Comparison of ENCODE assay signal across 27 cellular contexts in the genomic region with DNA sequence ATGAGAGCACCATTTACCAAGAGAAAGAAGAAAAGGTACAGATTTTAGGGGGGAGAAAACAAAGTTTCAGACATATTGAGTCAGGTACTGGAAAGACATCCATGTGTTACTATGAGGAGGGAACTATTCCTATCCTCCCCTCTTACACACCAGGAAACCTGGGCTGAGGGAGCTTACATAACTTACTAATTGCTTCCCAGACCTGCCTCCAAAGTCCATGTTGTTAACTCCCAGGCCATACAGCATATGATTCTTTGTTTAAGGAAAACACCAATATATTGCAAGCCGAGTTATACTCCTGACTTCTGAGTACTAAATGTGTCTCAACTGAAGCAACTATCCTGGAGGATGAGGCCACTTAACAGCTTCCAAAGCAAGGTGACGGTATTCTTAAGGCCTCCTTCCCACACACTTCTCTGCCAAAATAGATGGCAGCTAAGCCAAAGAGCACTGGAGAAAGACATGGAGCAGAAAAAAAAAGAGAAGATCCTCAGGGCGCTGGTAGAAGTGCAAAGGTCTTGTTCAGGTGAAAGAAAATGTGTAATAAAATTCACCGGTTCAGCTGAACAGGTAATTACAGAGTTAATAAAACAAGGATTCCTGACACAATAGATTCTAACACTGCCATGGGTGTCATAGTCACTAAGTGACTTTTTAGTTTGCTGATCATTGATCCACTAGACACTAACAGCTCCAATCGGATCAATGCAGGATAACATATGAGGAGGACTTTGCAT.
DNase-seq lines count a peak whose midpoint lies in the region; ATAC-seq and TF ChIP-seq lines count a peak whose summit lies in the region.
"Had no signal": no experiment of that assay in that cellular context is flagged by ENCODE, and none has a peak within 500 bp of the region (broad histone marks: within the 10 kb centered on the region; RNA-seq: fewer than 3 reads in every experiment).

No MANE protein-coding gene starts in this region.

- H3K4me3 ChIP-seq in Karpas-422 (ENCODE audit: low read length) = no peak overlapping the region
- H3K4me3 ChIP-seq: GM23338 had no signal

- H3K4me1 Mint-ChIP-seq in activated CD8-positive, alpha-beta T cell treated with anti-CD3 and anti-CD28 coated beads for 36 hours (ENCODE audit: low read depth) = peaks cover 27% of the 10 kb centered on the region
- no peaks in the 10 kb centered on the region for H3K4me1 Mint-ChIP-seq in activated CD8-positive, alpha-beta T cell treated with anti-CD3 and anti-CD28 coated beads, Interleukin-2, amount 10 ng/mL, durations not matched to agents 7 days and 5 days (ENCODE audit: low read depth)
- H3K4me1 Mint-ChIP-seq in activated T-helper 17 cell treated with anti-CD3 and anti-CD28 coated beads, Interleukin-2, amount 50 U/mL, for 72 hours = peaks cover 29% of the 10 kb centered on the region
- peaks cover 62% of the 10 kb centered on the region for H3K4me1 Mint-ChIP-seq in mesothelial cell of epicardium
- H3K4me1 Mint-ChIP-seq in stimulated activated effector memory CD8-positive, alpha-beta T cell treated with anti-CD3 and anti-CD28 coated beads, Interleukin-12 subunit alpha, Interleukin-12 subunit beta, amount 100 ng/mL, for 72 hours = peaks cover 47% of the 10 kb centered on the region
- H3K4me1 Mint-ChIP-seq: CD14-positive monocyte, GM23338, H9 had no signal

- peaks cover 3% of the 10 kb centered on the region for H3K36me3 Mint-ChIP-seq in activated CD8-positive, alpha-beta T cell treated with anti-CD3 and anti-CD28 coated beads for 36 hours (ENCODE audit: low read depth)
- peaks cover 20% of the 10 kb centered on the region for H3K36me3 Mint-ChIP-seq in activated CD8-positive, alpha-beta T cell treated with anti-CD3 and anti-CD28 coated beads, Interleukin-2, amount 10 ng/mL, durations not matched to agents 7 days and 5 days (ENCODE audit: low read depth)
- H3K36me3 Mint-ChIP-seq in activated T-helper 17 cell treated with anti-CD3 and anti-CD28 coated beads, Interleukin-2, amount 50 U/mL, for 72 hours (ENCODE audit: low read depth) = peaks cover 51% of the 10 kb centered on the region
- H3K36me3 Mint-ChIP-seq in mesothelial cell of epicardium = no peaks in the 10 kb centered on the region
- H3K36me3 Mint-ChIP-seq in stimulated activated effector memory CD8-positive, alpha-beta T cell treated with anti-CD3 and anti-CD28 coated beads, Interleukin-12 subunit alpha, Interleukin-12 subunit beta, amount 100 ng/mL, for 72 hours = peaks cover 19% of the 10 kb centered on the region
- H3K36me3 Mint-ChIP-seq: CD14-positive monocyte had no signal

- H3K9me3 ChIP-seq in Karpas-422 (ENCODE audit: low read length) = no peaks in the 10 kb centered on the region
- H3K9me3 ChIP-seq: BE2C had no signal

- no peaks in the 10 kb centered on the region for H3K9me3 Mint-ChIP-seq in activated CD8-positive, alpha-beta T cell treated with anti-CD3 and anti-CD28 coated beads for 36 hours
- H3K9me3 Mint-ChIP-seq in activated CD8-positive, alpha-beta T cell treated with anti-CD3 and anti-CD28 coated beads, Interleukin-2, amount 10 ng/mL, durations not matched to agents 7 days and 5 days (ENCODE audit: insufficient read depth) = no peaks in the 10 kb centered on the region
- no peaks in the 10 kb centered on the region for H3K9me3 Mint-ChIP-seq in activated T-helper 17 cell treated with anti-CD3 and anti-CD28 coated beads, Interleukin-2, amount 50 U/mL, for 72 hours
- H3K9me3 Mint-ChIP-seq in mesothelial cell of epicardium = no peaks in the 10 kb centered on the region
- H3K9me3 Mint-ChIP-seq in stimulated activated effector memory CD8-positive, alpha-beta T cell treated with anti-CD3 and anti-CD28 coated beads, Interleukin-12 subunit alpha, Interleukin-12 subunit beta, amount 100 ng/mL, for 72 hours = no peaks in the 10 kb centered on the region
- H3K9me3 Mint-ChIP-seq: CD14-positive monocyte, GM23338, H9 had no signal

- DNase-seq in activated CD8-positive, alpha-beta T cell treated with anti-CD3 and anti-CD28 coated beads for 36 hours = no peak
- no peak for DNase-seq in activated CD8-positive, alpha-beta T cell treated with anti-CD3 and anti-CD28 coated beads, Interleukin-2, amount 10 ng/mL, durations not matched to agents 7 days and 5 days
- DNase-seq in mesothelial cell of epicardium (ENCODE audit: low spot score in 2 of 2, unreplicated experiment in 2 of 2) (no peak), Karpas-422 (no peak), NCI-H748 (lab: John Stamatoyannopoulos, UW; ENCODE audit: unreplicated experiment) (no peak), NCI-H69 (lab: John Stamatoyannopoulos, UW) (no peak)
- no peak for DNase-seq in stimulated activated effector memory CD8-positive, alpha-beta T cell treated with anti-CD3 and anti-CD28 coated beads, Interleukin-12 subunit alpha, Interleukin-12 subunit beta, amount 100 ng/mL, for 72 hours (ENCODE audit: low spot score in 2 of 2)
- DNase-seq: ACHN; BE2C; H9; MV-4-11; NCI-H1105; NCI-H1436 treated with DMSO at 0.1 percent for 48 hours; NCI-H187 treated with DMSO at 0.1 percent for 48 hours; NCI-H2171 treated with DMSO at 0.1 percent for 48 hours; NCI-H345; NCI-H524; NCI-H82; NK-92 treated with Interleukin-12 subunit alpha and Interleukin-12 subunit beta, amount 100 ng/mL, for 24 hours; PC-3; RPMI8226; SHP77 had no signal

- H3K27ac ChIP-seq in Karpas-422 (ENCODE audit: low read length) = no peak overlapping the region
- H3K27ac ChIP-seq: 22Rv1 had no signal

- intact Hi-C loops in activated CD8-positive, alpha-beta T cell treated with anti-CD3 and anti-CD28 coated beads for 36 hours (cut with micrococcal nuclease) = no loop called here

- H3K27me3 ChIP-seq in Karpas-422 (ENCODE audit: low read length) = no peaks in the 10 kb centered on the region

- ATAC-seq in activated CD8-positive, alpha-beta T cell treated with anti-CD3 and anti-CD28 coated beads for 36 hours = no peak
- no peak for ATAC-seq in activated CD8-positive, alpha-beta T cell treated with anti-CD3 and anti-CD28 coated beads, Interleukin-2, amount 10 ng/mL, durations not matched to agents 7 days and 5 days
- no peak for ATAC-seq in activated T-helper 17 cell treated with anti-CD3 and anti-CD28 coated beads, Interleukin-2, amount 50 U/mL, for 72 hours (replicated peaks)
- ATAC-seq in stimulated activated effector memory CD8-positive, alpha-beta T cell treated with anti-CD3 and anti-CD28 coated beads, Interleukin-12 subunit alpha, Interleukin-12 subunit beta, amount 100 ng/mL, for 72 hours = no peak
- ATAC-seq: GM23338, HepG2, PC-3 had no signal

- POLR2A ChIA-PET in activated CD8-positive, alpha-beta T cell treated with anti-CD3 and anti-CD28 coated beads for 36 hours (lab: Charles Lee) = interaction anchor here (1.0 kb wide), 1 partner anchor 38 kb away, joined by 3 read pairs; no protein-coding TSS in a partner anchor
- POLR2A ChIA-PET in activated CD8-positive, alpha-beta T cell treated with anti-CD3 and anti-CD28 coated beads, Interleukin-2, amount 10 ng/mL, durations not matched to agents 7 days and 5 days (lab: Charles Lee) = no interaction called here

- H3K9me2 ChIP-seq in Karpas-422 (replicated peaks; ENCODE audit: insufficient read depth, low read length) = no peaks in the 10 kb centered on the region

- CTCF ChIA-PET in activated CD8-positive, alpha-beta T cell treated with anti-CD3 and anti-CD28 coated beads for 36 hours (lab: Charles Lee) = interaction anchor here (1.0 to 6.6 kb wide), 5 partner anchors 15 to 199 kb away, joined by 3 to 34 read pairs (median 3); no protein-coding TSS in a partner anchor
- CTCF ChIA-PET in activated CD8-positive, alpha-beta T cell treated with anti-CD3 and anti-CD28 coated beads, Interleukin-2, amount 10 ng/mL, durations not matched to agents 7 days and 5 days (lab: Charles Lee) = interaction anchor here (0.7 to 2.2 kb wide), 3 partner anchors 13 to 29 kb away, joined by 3 to 10 read pairs (median 4); no protein-coding TSS in a partner anchor

- no peaks in the 10 kb centered on the region for H3K27me3 Mint-ChIP-seq in activated CD8-positive, alpha-beta T cell treated with anti-CD3 and anti-CD28 coated beads for 36 hours
- no peaks in the 10 kb centered on the region for H3K27me3 Mint-ChIP-seq in activated CD8-positive, alpha-beta T cell treated with anti-CD3 and anti-CD28 coated beads, Interleukin-2, amount 10 ng/mL, durations not matched to agents 7 days and 5 days (ENCODE audit: low read depth)
- H3K27me3 Mint-ChIP-seq in activated T-helper 17 cell treated with anti-CD3 and anti-CD28 coated beads, Interleukin-2, amount 50 U/mL, for 72 hours = no peaks in the 10 kb centered on the region
- no peaks in the 10 kb centered on the region for H3K27me3 Mint-ChIP-seq in mesothelial cell of epicardium (ENCODE audit: low read depth)

- H4K20me1 ChIP-seq in Karpas-422 (ENCODE audit: insufficient read depth, low read depth, low read length) = no peaks in the 10 kb centered on the region

- H3K36me3 ChIP-seq in Karpas-422 (ENCODE audit: insufficient read depth, low read length) = no peaks in the 10 kb centered on the region
- H3K36me3 ChIP-seq: BE2C had no signal

- H3K4me1 ChIP-seq in Karpas-422 (ENCODE audit: low read length) = no peaks in the 10 kb centered on the region
- H3K4me1 ChIP-seq: BE2C had no signal

- no peak for TF ChIP-seq CTCF in activated CD8-positive, alpha-beta T cell treated with anti-CD3 and anti-CD28 coated beads for 36 hours (IDR thresholded peaks at IDR 0.05)
- TF ChIP-seq CTCF in mesothelial cell of epicardium (IDR thresholded peaks at IDR 0.05; ENCODE audit: unreplicated experiment) = no peak

- H3K79me2 ChIP-seq in Karpas-422 (ENCODE audit: low read length) = no peaks in the 10 kb centered on the region

- no peak overlapping the region for H3K4me3 Mint-ChIP-seq in activated CD8-positive, alpha-beta T cell treated with anti-CD3 and anti-CD28 coated beads for 36 hours
- H3K4me3 Mint-ChIP-seq in activated CD8-positive, alpha-beta T cell treated with anti-CD3 and anti-CD28 coated beads, Interleukin-2, amount 10 ng/mL, durations not matched to agents 7 days and 5 days = no peak overlapping the region
- no peak overlapping the region for H3K4me3 Mint-ChIP-seq in activated T-helper 17 cell treated with anti-CD3 and anti-CD28 coated beads, Interleukin-2, amount 50 U/mL, for 72 hours
- H3K4me3 Mint-ChIP-seq in mesothelial cell of epicardium = no peak overlapping the region
- H3K4me3 Mint-ChIP-seq in stimulated activated effector memory CD8-positive, alpha-beta T cell treated with anti-CD3 and anti-CD28 coated beads, Interleukin-12 subunit alpha, Interleukin-12 subunit beta, amount 100 ng/mL, for 72 hours = no peak overlapping the region
- H3K4me3 Mint-ChIP-seq: CD14-positive monocyte, GM23338, H9 had no signal

- no peak overlapping the region for H2AFZ ChIP-seq in Karpas-422 (ENCODE audit: low read length)
- H2AFZ ChIP-seq: GM23338 had no signal

- no peak overlapping the region for H3K9ac ChIP-seq in Karpas-422 (ENCODE audit: low read length)

- no peak overlapping the region for H3K4me2 ChIP-seq in Karpas-422 (ENCODE audit: low read depth, low read length, poor library complexity, severe bottlenecking)
- H3K4me2 ChIP-seq: GM23338 had no signal

- H3K27ac Mint-ChIP-seq in activated CD8-positive, alpha-beta T cell treated with anti-CD3 and anti-CD28 coated beads for 36 hours = peak overlapping the region; percentile 8
- no peak overlapping the region for H3K27ac Mint-ChIP-seq in activated CD8-positive, alpha-beta T cell treated with anti-CD3 and anti-CD28 coated beads, Interleukin-2, amount 10 ng/mL, durations not matched to agents 7 days and 5 days
- peak overlapping the region; percentile 5 for H3K27ac Mint-ChIP-seq in activated T-helper 17 cell treated with anti-CD3 and anti-CD28 coated beads, Interleukin-2, amount 50 U/mL, for 72 hours
- peak overlapping the region; percentile 68 for H3K27ac Mint-ChIP-seq in mesothelial cell of epicardium
- peak overlapping the region; percentile 23 for H3K27ac Mint-ChIP-seq in stimulated activated effector memory CD8-positive, alpha-beta T cell treated with anti-CD3 and anti-CD28 coated beads, Interleukin-12 subunit alpha, Interleukin-12 subunit beta, amount 100 ng/mL, for 72 hours
- H3K27ac Mint-ChIP-seq: CD14-positive monocyte, GM23338, H9 had no signal
